In genomic region chr16:73912311-73912710, GRCh38 we compare ENCODE assay signal across 15 cellular contexts.
DNase-seq lines count a peak whose midpoint lies in the region; ATAC-seq and TF ChIP-seq lines count a peak whose summit lies in the region.
"Had no signal": no experiment of that assay in that cellular context is flagged by ENCODE, and none has a peak within 500 bp of the region (broad histone marks: within the 10 kb centered on the region; RNA-seq: fewer than 3 reads in every experiment).

No MANE protein-coding gene starts in this region.

- H3K4me3 ChIP-seq in GM23338 (no peak overlapping the region), mucosa of descending colon (no peak overlapping the region)

- DNase-seq in GM23338 (ENCODE audit: low spot score) (no peak), medulla oblongata (ENCODE audit: extremely low spot score) (peak; percentile 33), occipital lobe (lab: John Stamatoyannopoulos, UW) (peak; percentile 10), NCI-H2107 treated with DMSO at 0.1 percent for 48 hours (lab: John Stamatoyannopoulos, UW; ENCODE audit: unreplicated experiment) (no peak), mucosa of descending colon (no peak)
- DNase-seq: 8988T; CD4-positive, alpha-beta T cell; DMS153; DMS79; GDM1; H9; IMR-90 had no signal

- 0 out of 2 replicates have a peak overlapping the region, but pooled peaks have one; percentile 10 for H2AFZ ChIP-seq in GM23338

- no peak overlapping the region for H3K4me3 Mint-ChIP-seq in GM23338
- H3K4me3 Mint-ChIP-seq: B cell; CD4-positive, alpha-beta T cell; H9 had no signal

- H3K4me1 ChIP-seq in GM23338 (ENCODE audit: insufficient read depth) (peaks cover 22% of the 10 kb centered on the region), mucosa of descending colon (ENCODE audit: low read depth) (no peaks in the 10 kb centered on the region)

- no peaks in the 10 kb centered on the region for H3K79me2 ChIP-seq in GM23338 (replicated peaks; ENCODE audit: insufficient read depth)

- H3K36me3 ChIP-seq in GM23338 (ENCODE audit: insufficient read depth) (no peaks in the 10 kb centered on the region), mucosa of descending colon (ENCODE audit: low read depth) (no peaks in the 10 kb centered on the region)

- TF ChIP-seq CTCF in GM23338 (conservative IDR thresholded peaks at IDR 0.05; ENCODE audit: low read depth in 2 of 2), result no peak
- no peak for TF ChIP-seq CTCF in mucosa of descending colon (IDR thresholded peaks at IDR 0.05)

- no peak overlapping the region for H3K27ac ChIP-seq in GM23338 (ENCODE audit: low read depth)

- H3K4me1 Mint-ChIP-seq in GM23338, result peaks cover 22% of the 10 kb centered on the region
- H3K4me1 Mint-ChIP-seq: B cell had no signal

- H3K27me3 Mint-ChIP-seq in GM23338 (ENCODE audit: insufficient read depth, low read depth, poor library complexity), result peaks cover 3% of the 10 kb centered on the region

- no peaks in the 10 kb centered on the region for H3K27me3 ChIP-seq in GM23338 (ENCODE audit: insufficient read depth)

- no peak overlapping the region for H3K4me2 ChIP-seq in GM23338

- intact Hi-C loops in mucosa of descending colon (cut with DNase I, micrococcal nuclease), result no loop called here

- H3K27ac Mint-ChIP-seq in GM23338, result no peak overlapping the region
- H3K27ac Mint-ChIP-seq: B cell; CD4-positive, alpha-beta T cell; H9 had no signal

- no peaks in the 10 kb centered on the region for H3F3A ChIP-seq in GM23338 (replicated peaks; ENCODE audit: low read depth)

- no peak for ATAC-seq in GM23338
- no peak for ATAC-seq in GM18520 (IDR thresholded peaks at IDR 0.05; ENCODE audit: unreplicated experiment)
- ATAC-seq in mucosa of descending colon, result no peak
- no peak for ATAC-seq in GM18502 (IDR thresholded peaks at IDR 0.05; ENCODE audit: poor library complexity, unreplicated experiment)

- no peaks in the 10 kb centered on the region; the same call in 2 of the 3 replicates for H3K9me3 Mint-ChIP-seq in GM23338
- H3K9me3 Mint-ChIP-seq: H9 had no signal

- no peaks in the 10 kb centered on the region for H4K20me1 ChIP-seq in GM23338 (replicated peaks; ENCODE audit: insufficient read depth)

- H3K36me3 Mint-ChIP-seq in GM23338 (ENCODE audit: low read depth), result no peaks in the 10 kb centered on the region

- no peaks in the 10 kb centered on the region for H3K9me2 ChIP-seq in GM23338 (ENCODE audit: insufficient read depth)

- no peaks in the 10 kb centered on the region for H3K9me3 ChIP-seq in mucosa of descending colon

TF ChIP-seq in GM23338, 12 proteins besides CTCF, POLR2A, EP300 and RAD21:
- no peak for TF ChIP-seq ETS1 (IDR thresholded peaks at IDR 0.05)
- no peak for TF ChIP-seq JUNB (IDR thresholded peaks at IDR 0.05; ENCODE audit: unreplicated experiment)
- no peak for TF ChIP-seq EZH2 (IDR thresholded peaks at IDR 0.05; ENCODE audit: low read depth, unreplicated experiment)
- no peak for TF ChIP-seq ZNF462 (CRISPR knock-in tag; IDR thresholded peaks at IDR 0.05)
- TF ChIP-seq ZNF331 (CRISPR knock-in tag; IDR thresholded peaks at IDR 0.05; ENCODE audit: low read depth), result no peak
- TF ChIP-seq STAT1 (IDR thresholded peaks at IDR 0.05; ENCODE audit: unreplicated experiment), result no peak
- TF ChIP-seq POLR2AphosphoS5 (IDR thresholded peaks at IDR 0.05; ENCODE audit: low read depth), result no peak
TF ChIP-seq in GM23338: peak in this region for 0.

Comparison
In these comparisons a context has a peak if more than half of its experiments do, and no peak if none do; other contexts are left out.
1. DNase-seq: peak in medulla oblongata (single experiment) and occipital lobe (single experiment); none in GM23338 (single experiment), NCI-H2107 treated with DMSO at 0.1 percent for 48 hours (single experiment) and mucosa of descending colon (0 of 3).